In genomic region chr10:112732277-112732891, GRCh38 we compare ENCODE assay signal across 10 cellular contexts.
A peak's percentile ranks its signal among the peaks of the same experiment; 100 is the strongest.
DNase-seq lines count a peak whose midpoint lies in the region; ATAC-seq lines count a peak whose summit lies in the region.
"Had no signal": no experiment of that assay in that cellular context is flagged by ENCODE, and none has a peak within 500 bp of the region (broad histone marks: within the 10 kb centered on the region; RNA-seq: fewer than 3 reads in every experiment).

No MANE protein-coding gene starts in this region.

- DNase-seq in DMS153 treated with DMSO at 0.1 percent for 48 hours (lab: John Stamatoyannopoulos, UW; ENCODE audit: unreplicated experiment): peak; percentile 14
- DNase-seq in T1000 (lab: John Stamatoyannopoulos, UW): peak; percentile 18
- no peak for DNase-seq in left colon
- DNase-seq in activated naive CD4-positive, alpha-beta T cell treated with anti-CD3 and anti-CD28 coated beads, Interleukin-2, amount 50 U/mL, for 16 hours: no peak
- DNase-seq in 8988T: no peak
- no peak for DNase-seq in stimulated activated CD4-positive, alpha-beta T cell treated with anti-CD3 and anti-CD28 coated beads, Interleukin-2, amount 100 ng/mL, for 48 hours
- DNase-seq: activated CD4-positive, alpha-beta T cell treated with anti-CD3 and anti-CD28 coated beads for 4 hours; stimulated activated CD4-positive, alpha-beta T cell treated with anti-CD3 and anti-CD28 coated beads, Interleukin-1b, Interleukin-23, amount 100 ng/mL, for 48 hours had no signal

- intact Hi-C loops in left colon (cut with DNase I, micrococcal nuclease): no loop called here

- ATAC-seq in HG03097 (IDR thresholded peaks at IDR 0.05; ENCODE audit: low FRiP score, unreplicated experiment) (peak; percentile 38), left colon (peak; percentile 31), HG03469 (IDR thresholded peaks at IDR 0.05; ENCODE audit: unreplicated experiment) (no peak)

Comparison
In these comparisons a context has a peak if more than half of its experiments do, and no peak if none do; other contexts are left out.
1. DNase-seq: peak in DMS153 treated with DMSO at 0.1 percent for 48 hours (single experiment) and T1000 (single experiment); none in left colon (0 of 2), activated naive CD4-positive, alpha-beta T cell treated with anti-CD3 and anti-CD28 coated beads, Interleukin-2, amount 50 U/mL, for 16 hours (single experiment), 8988T (single experiment) and stimulated activated CD4-positive, alpha-beta T cell treated with anti-CD3 and anti-CD28 coated beads, Interleukin-2, amount 100 ng/mL, for 48 hours (0 of 2).